ENCODE assay signal across 10 cellular contexts in genomic region chr3:165196577-165197561, GRCh38. TPM values are rescaled to one million over a fixed set of nuclear protein-coding genes. Genes with fewer than 3 reads are reported as not detected.
A peak's percentile ranks its signal among the peaks of the same experiment; 100 is the strongest.
DNase-seq lines count a peak whose midpoint lies in the region; ATAC-seq, FAIRE-seq and TF ChIP-seq lines count a peak whose summit lies in the region.
"Had no signal": no experiment of that assay in that cellular context is flagged by ENCODE, and none has a peak within 500 bp of the region (broad histone marks: within the 10 kb centered on the region; RNA-seq: fewer than 3 reads in every experiment).

No MANE protein-coding gene starts in this region.

- H3K9ac ChIP-seq in iPS-15b (ENCODE audit: low read depth, low read length) (no peak overlapping the region), Karpas-422 (ENCODE audit: low read length) (no peak overlapping the region)

- ATAC-seq in activated naive CD4-positive, alpha-beta T cell treated with anti-CD3 and anti-CD28 coated beads, Interleukin-2, amount 50 U/mL, for 72 hours = no peak

- no peaks in the 10 kb centered on the region for H4K20me1 ChIP-seq in Karpas-422 (ENCODE audit: insufficient read depth, low read depth, low read length)

- H3K9me3 ChIP-seq in WERI-Rb-1 (ENCODE audit: severe bottlenecking) = no peaks in the 10 kb centered on the region
- H3K9me3 ChIP-seq in iPS-15b (ENCODE audit: control insufficient read depth, insufficient read depth, low read length) = no peaks in the 10 kb centered on the region
- no peaks in the 10 kb centered on the region for H3K9me3 ChIP-seq in small intestine (ENCODE audit: control insufficient read depth, low read depth)
- peaks cover 7% of the 10 kb centered on the region; the same call in 1 of the 2 replicates for H3K9me3 ChIP-seq in Karpas-422 (ENCODE audit: low read length)

- H3K4me1 ChIP-seq in iPS-15b (ENCODE audit: control insufficient read depth, insufficient read depth, low read length) (peaks cover 4% of the 10 kb centered on the region), small intestine (ENCODE audit: control insufficient read depth in 2 of 2, insufficient read depth in 1 of 2, low read depth in 1 of 2, low read length in 1 of 2) (peaks cover 3 to 5% of the 10 kb centered on the region in 2 donors), Karpas-422 (ENCODE audit: low read length) (no peaks in the 10 kb centered on the region)

- FAIRE-seq in small intestine (lab: Jason Lieb, UNC) = no peak

- H3K27me3 ChIP-seq in WERI-Rb-1 (ENCODE audit: insufficient read depth, low read depth, severe bottlenecking) (no peaks in the 10 kb centered on the region), iPS-15b (ENCODE audit: control insufficient read depth, insufficient read depth, low read length) (peaks cover 56% of the 10 kb centered on the region), small intestine (ENCODE audit: control insufficient read depth in 2 of 2, insufficient read depth in 2 of 2, low read length in 2 of 2) (peaks cover 3 to 33% of the 10 kb centered on the region in 2 donors), Karpas-422 (ENCODE audit: low read length) (no peaks in the 10 kb centered on the region)

- H3K9me3 Mint-ChIP-seq in activated naive CD4-positive, alpha-beta T cell treated with anti-CD3 and anti-CD28 coated beads, Interleukin-2, amount 50 U/mL, for 72 hours = peaks cover 4 to 5% of the 10 kb centered on the region in 2 donors

- DNase-seq in NCI-H2171 treated with DMSO at 0.1 percent for 48 hours (lab: John Stamatoyannopoulos, UW) (peak; percentile 47), NCI-H2171 (lab: John Stamatoyannopoulos, UW) (no peak), WERI-Rb-1 (peak; percentile 58), small intestine (no peak), RKO (ENCODE audit: low spot score) (no peak), Karpas-422 (no peak)
- DNase-seq in activated naive CD4-positive, alpha-beta T cell treated with anti-CD3 and anti-CD28 coated beads, Interleukin-2, amount 50 U/mL, for 72 hours (ENCODE audit: low spot score in 2 of 2) = no peak

- H3K27ac ChIP-seq in WERI-Rb-1 (no peak overlapping the region), small intestine (ENCODE audit: low read depth in 1 of 2, low read length in 1 of 2) (no peak overlapping the region), Karpas-422 (ENCODE audit: low read length) (no peak overlapping the region)

- H3K27ac Mint-ChIP-seq in activated naive CD4-positive, alpha-beta T cell treated with anti-CD3 and anti-CD28 coated beads, Interleukin-2, amount 50 U/mL, for 72 hours = peak overlapping the region in 1 of 2 donors; percentile 37

- no peaks in the 10 kb centered on the region for H3K36me3 ChIP-seq in WERI-Rb-1
- H3K36me3 ChIP-seq in iPS-15b (ENCODE audit: control insufficient read depth, insufficient read depth, low read length) = no peaks in the 10 kb centered on the region
- no peaks in the 10 kb centered on the region for H3K36me3 ChIP-seq in small intestine (ENCODE audit: control insufficient read depth in 2 of 2, insufficient read depth in 2 of 2, low read length in 2 of 2)
- H3K36me3 ChIP-seq in Karpas-422 (ENCODE audit: insufficient read depth, low read length) = no peaks in the 10 kb centered on the region

- H3K4me3 ChIP-seq in WERI-Rb-1 (ENCODE audit: low read depth, low read length) (peak overlapping the region; percentile 85), iPS-15b (ENCODE audit: low read depth, low read length) (peak overlapping the region; percentile 84), small intestine (ENCODE audit: low read depth in 1 of 2, low read length in 2 of 2) (peak overlapping the region; percentile 3 to 45), Karpas-422 (ENCODE audit: low read length) (no peak overlapping the region)

- WGBS in small intestine, 3 donors = 2 to 6% (median 5%) methylated on average over 47 to 52 of the region's 52 CpGs

- no peak for TF ChIP-seq CTCF in WERI-Rb-1 (IDR thresholded peaks at IDR 0.05; ENCODE audit: low read depth, low read length)

- no peaks in the 10 kb centered on the region for H3K9me2 ChIP-seq in Karpas-422 (replicated peaks; ENCODE audit: insufficient read depth, low read length)

- no peak overlapping the region for H3K4me2 ChIP-seq in Karpas-422 (ENCODE audit: low read depth, low read length, poor library complexity, severe bottlenecking)

- peaks cover 11 to 19% of the 10 kb centered on the region in 2 donors for H3K36me3 Mint-ChIP-seq in activated naive CD4-positive, alpha-beta T cell treated with anti-CD3 and anti-CD28 coated beads, Interleukin-2, amount 50 U/mL, for 72 hours

- no peaks in the 10 kb centered on the region for H3K79me2 ChIP-seq in Karpas-422 (ENCODE audit: low read length)

- H2AFZ ChIP-seq in Karpas-422 (ENCODE audit: low read length) = no peak overlapping the region

RNA-seq across cellular contexts. Expression of gene SLITRK3, which starts 0.7 kb away (rescaled TPM):
- polyA plus RNA-seq in small intestine = under 1 TPM in 1 of 3 donors, not detected in 2; 0.28 TPM
- total RNA-seq in Karpas-422 (2014; rRNA removed; shearing (Covaris generic); ENCODE audit: low replicate concordance) = not detected in 2 replicates
- not detected for total RNA-seq in activated naive CD4-positive, alpha-beta T cell treated with anti-CD3 and anti-CD28 coated beads, Interleukin-2, amount 50 U/mL, for 72 hours
- total RNA-seq: myocyte had no signal
- polyA plus RNA-seq: BJ had no signal

Comparison
In these comparisons a context has a peak if more than half of its experiments do, and no peak if none do; other contexts are left out.
1. DNase-seq: peak in NCI-H2171 treated with DMSO at 0.1 percent for 48 hours (single experiment) and WERI-Rb-1 (single experiment); none in NCI-H2171 (single experiment), small intestine (single experiment), RKO (single experiment), Karpas-422 (single experiment) and activated naive CD4-positive, alpha-beta T cell treated with anti-CD3 and anti-CD28 coated beads, Interleukin-2, amount 50 U/mL, for 72 hours (0 of 2).